In the genomic region with DNA sequence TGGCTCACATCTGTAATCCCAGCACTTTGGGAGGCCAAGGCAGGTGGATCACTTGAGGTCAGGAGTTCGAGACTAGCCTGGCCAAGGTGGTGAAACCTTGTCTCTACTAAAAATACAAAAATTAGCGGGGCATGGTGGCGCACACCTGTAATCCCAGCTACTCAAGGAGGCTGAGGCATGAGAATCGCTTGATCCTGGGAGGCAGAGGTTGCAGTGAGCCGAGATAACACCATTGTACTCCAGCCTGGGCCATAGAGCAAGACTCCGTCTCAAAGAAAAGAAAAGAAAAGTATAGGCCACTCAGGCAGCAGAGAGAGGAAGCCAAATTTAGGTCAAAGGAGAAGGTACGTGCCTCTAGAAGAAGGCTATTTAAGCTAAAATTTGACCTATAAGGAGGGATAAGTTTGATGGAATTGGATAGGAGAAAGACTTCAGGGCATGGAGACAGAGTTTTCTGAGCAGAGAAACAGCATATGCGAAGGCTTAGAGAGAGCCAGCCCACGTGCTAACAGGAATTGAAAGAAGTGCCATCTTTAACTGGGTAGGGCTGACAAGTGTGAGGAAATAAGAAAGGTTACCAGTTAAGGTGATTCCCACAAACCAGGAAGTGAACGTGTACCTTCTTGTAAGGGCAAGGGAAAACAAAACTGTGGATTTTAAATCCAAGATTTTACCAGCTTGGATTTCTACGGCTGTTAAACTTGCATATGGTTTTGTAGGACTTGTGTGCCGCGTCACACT, we compare ENCODE assay signal across 23 cellular contexts.
A peak's percentile ranks its signal among the peaks of the same experiment; 100 is the strongest.
DNase-seq lines count a peak whose midpoint lies in the region; ATAC-seq and TF ChIP-seq lines count a peak whose summit lies in the region.
"Had no signal": no experiment of that assay in that cellular context is flagged by ENCODE, and none has a peak within 500 bp of the region (broad histone marks: within the 10 kb centered on the region; RNA-seq: fewer than 3 reads in every experiment).

No MANE protein-coding gene starts in this region.

- peaks cover 76% of the 10 kb centered on the region for H3K4me1 Mint-ChIP-seq in activated naive CD4-positive, alpha-beta T cell treated with anti-CD3 and anti-CD28 coated beads, Interleukin-2, amount 10 ng/mL, durations not matched to agents 7 days and 5 days
- H3K4me1 Mint-ChIP-seq in T-helper 17 cell, result peaks cover 56% of the 10 kb centered on the region

- H3K9me3 ChIP-seq in T-helper 17 cell (ENCODE audit: control insufficient read depth, low read length, poor library complexity, severe bottlenecking) (no peaks in the 10 kb centered on the region), spleen (no peaks in the 10 kb centered on the region), ascending aorta (no peaks in the 10 kb centered on the region)
- H3K9me3 ChIP-seq in effector memory CD4-positive, alpha-beta T cell (ENCODE audit: control insufficient read depth, low read length), result no peaks in the 10 kb centered on the region
- H3K9me3 ChIP-seq: SJCRH30, tibial artery had no signal

- 82 to 88% (median 86%) methylated on average over 13 of the region's 13 CpGs for WGBS in spleen, 5 donors

- TF ChIP-seq POLR2A in spleen (IDR thresholded peaks at IDR 0.05), result no peak

- peaks cover 34% of the 10 kb centered on the region for H3K4me1 ChIP-seq in effector memory CD4-positive, alpha-beta T cell (ENCODE audit: control insufficient read depth, insufficient read depth, low read length, poor library complexity, severe bottlenecking)
- peaks cover 6 to 97% (median 25%) of the 10 kb centered on the region in 6 donors for H3K4me1 ChIP-seq in spleen
- no peaks in the 10 kb centered on the region for H3K4me1 ChIP-seq in ascending aorta
- H3K4me1 ChIP-seq: SJCRH30, tibial artery had no signal

- no peak for ATAC-seq in T-helper 17 cell
- ATAC-seq: HCT116, Panc1 had no signal

- H3K36me3 Mint-ChIP-seq in activated naive CD4-positive, alpha-beta T cell treated with anti-CD3 and anti-CD28 coated beads, Interleukin-2, amount 10 ng/mL, durations not matched to agents 7 days and 5 days, result peaks cover 42% of the 10 kb centered on the region
- peaks cover 10% of the 10 kb centered on the region for H3K36me3 Mint-ChIP-seq in T-helper 17 cell (ENCODE audit: low read depth)

- no peak overlapping the region for H3K4me3 Mint-ChIP-seq in activated naive CD4-positive, alpha-beta T cell treated with anti-CD3 and anti-CD28 coated beads, Interleukin-2, amount 10 ng/mL, durations not matched to agents 7 days and 5 days
- peak overlapping the region; percentile 99 for H3K4me3 Mint-ChIP-seq in T-helper 17 cell
- H3K4me3 Mint-ChIP-seq: CD14-positive monocyte had no signal

- H3K27me3 ChIP-seq in effector memory CD4-positive, alpha-beta T cell (replicated peaks; ENCODE audit: control insufficient read depth, insufficient read depth, low read length, poor library complexity, severe bottlenecking), result no peaks in the 10 kb centered on the region
- H3K27me3 ChIP-seq in spleen (replicated peaks in 1 of 7) (no peaks in the 10 kb centered on the region), ascending aorta (no peaks in the 10 kb centered on the region)
- H3K27me3 ChIP-seq: SJCRH30, tibial artery had no signal

- H3K36me3 ChIP-seq in effector memory CD4-positive, alpha-beta T cell (ENCODE audit: control insufficient read depth, insufficient read depth, low read length), result no peaks in the 10 kb centered on the region
- H3K36me3 ChIP-seq in spleen, result peaks cover 0 to 9% (median 0%) of the 10 kb centered on the region in 6 donors
- H3K36me3 ChIP-seq in ascending aorta, result no peaks in the 10 kb centered on the region
- H3K36me3 ChIP-seq: SJCRH30, tibial artery, WERI-Rb-1 had no signal

- intact Hi-C loops in spleen (cut with DNase I; ENCODE audit: low total_unique reads) (no loop called here), ascending aorta (cut with DNase I) (no loop called here)

- H3K27ac ChIP-seq in effector memory CD4-positive, alpha-beta T cell (ENCODE audit: insufficient read depth, low read length, poor library complexity, severe bottlenecking), result peak overlapping the region; percentile 40
- H3K27ac ChIP-seq in spleen (peak overlapping the region in 5 of 8 donors; percentile 10 to 89 (median 84)), ascending aorta (no peak overlapping the region)
- H3K27ac ChIP-seq: SJCRH30, tibial artery, WERI-Rb-1 had no signal

- no peak overlapping the region for H3K4me3 ChIP-seq in effector memory CD4-positive, alpha-beta T cell (ENCODE audit: insufficient read depth, low read depth, low read length, poor library complexity, severe bottlenecking)
- H3K4me3 ChIP-seq in spleen (peak overlapping the region in 1 of 8 donors; percentile 68), ascending aorta (no peak overlapping the region)
- H3K4me3 ChIP-seq: SJCRH30, tibial artery had no signal

- DNase-seq in activated naive CD4-positive, alpha-beta T cell treated with anti-CD3 and anti-CD28 coated beads, Interleukin-2, amount 10 ng/mL, durations not matched to agents 7 days and 5 days, result no peak
- DNase-seq in activated naive CD4-positive, alpha-beta T cell treated with Interleukin-2 at 50 U/mL for 16 hours, result no peak
- no peak for DNase-seq in T-helper 17 cell
- DNase-seq in effector memory CD4-positive, alpha-beta T cell, result no peak
- DNase-seq in spleen, result no peak
- DNase-seq in ascending aorta (ENCODE audit: low spot score in 2 of 2), result no peak
- DNase-seq in putamen (ENCODE audit: low spot score), result no peak
- no peak for DNase-seq in GM03348 (ENCODE audit: low spot score)
- DNase-seq: activated effector memory CD4-positive, alpha-beta T cell treated with anti-CD3 and anti-CD28 coated beads, Interleukin-2, amount 50 U/mL, for 16 hours; cerebellar nuclear complex; DMS153; islet precursor cell; KBM-7; NCI-H1436 treated with DMSO at 0.1 percent for 48 hours; NCI-H510A; SJCRH30; small intestine; stimulated activated naive CD4-positive, alpha-beta T cell; tibial artery; WERI-Rb-1 had no signal

- TF ChIP-seq CTCF in spleen (IDR thresholded peaks at IDR 0.05 in 8 of 11, conservative IDR thresholded peaks at IDR 0.05 in 3 of 11) (no peak), ascending aorta (IDR thresholded peaks at IDR 0.05) (no peak)

- peaks cover 9% of the 10 kb centered on the region for H3K9me3 Mint-ChIP-seq in activated naive CD4-positive, alpha-beta T cell treated with anti-CD3 and anti-CD28 coated beads, Interleukin-2, amount 10 ng/mL, durations not matched to agents 7 days and 5 days
- H3K9me3 Mint-ChIP-seq: CD14-positive monocyte had no signal

- H3K27ac Mint-ChIP-seq in activated naive CD4-positive, alpha-beta T cell treated with anti-CD3 and anti-CD28 coated beads, Interleukin-2, amount 10 ng/mL, durations not matched to agents 7 days and 5 days, result peak overlapping the region; percentile 50
- H3K27ac Mint-ChIP-seq in T-helper 17 cell, result peak overlapping the region; percentile 98

- CTCF ChIA-PET in activated naive CD4-positive, alpha-beta T cell treated with anti-CD3 and anti-CD28 coated beads, Interleukin-2, amount 10 ng/mL, durations not matched to agents 7 days and 5 days (lab: Charles Lee), result interaction anchor here (0.8 kb wide), 1 partner anchor 9 kb away, joined by 4 read pairs; no protein-coding TSS in a partner anchor

- H3K27me3 Mint-ChIP-seq in activated naive CD4-positive, alpha-beta T cell treated with anti-CD3 and anti-CD28 coated beads, Interleukin-2, amount 10 ng/mL, durations not matched to agents 7 days and 5 days, result no peaks in the 10 kb centered on the region
- no peaks in the 10 kb centered on the region for H3K27me3 Mint-ChIP-seq in T-helper 17 cell

Comparison
In these comparisons a context has a peak if more than half of its experiments do, and no peak if none do; other contexts are left out.
1. H3K27ac ChIP-seq: peak in effector memory CD4-positive, alpha-beta T cell (single experiment) and spleen (5 of 8); none in ascending aorta (0 of 2).